1 cellular context compared by ENCODE assay signal in the genomic region with DNA sequence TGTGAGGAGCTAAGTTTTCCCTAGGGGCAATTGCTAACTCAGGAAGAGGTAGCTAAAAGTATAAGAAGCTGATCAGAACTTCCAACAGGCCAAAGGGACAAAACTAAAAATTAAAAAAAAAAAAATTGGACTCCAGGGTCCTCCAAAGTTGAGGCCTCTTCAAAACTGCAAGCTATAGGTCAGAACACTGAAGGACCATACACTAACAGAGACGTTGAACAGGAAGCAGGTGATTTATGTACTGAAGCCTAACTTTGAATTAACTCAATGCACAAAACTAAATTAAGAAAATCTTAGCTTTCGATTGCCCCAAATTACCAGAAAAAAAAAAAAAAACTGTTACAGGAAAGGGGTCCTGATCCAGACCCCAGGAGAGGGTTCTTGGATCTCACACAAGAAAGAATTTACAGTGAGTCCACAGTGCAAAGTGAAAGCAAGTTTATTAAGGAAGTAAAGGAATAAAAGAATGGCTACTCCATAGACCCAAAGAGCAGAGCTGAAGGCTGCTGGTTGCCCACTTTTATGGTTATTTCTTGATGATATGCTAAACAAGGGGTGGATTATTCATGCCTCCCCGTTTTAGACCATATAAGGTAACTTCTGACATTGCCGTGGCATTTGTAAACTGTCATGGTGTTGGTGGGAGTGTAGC.
TF ChIP-seq lines count a peak whose summit lies in the region.

No MANE protein-coding gene starts in this region.

TF ChIP-seq in IMR-90, 13 proteins besides CTCF, POLR2A, EP300 and RAD21:
- TF ChIP-seq, protein P1, sequence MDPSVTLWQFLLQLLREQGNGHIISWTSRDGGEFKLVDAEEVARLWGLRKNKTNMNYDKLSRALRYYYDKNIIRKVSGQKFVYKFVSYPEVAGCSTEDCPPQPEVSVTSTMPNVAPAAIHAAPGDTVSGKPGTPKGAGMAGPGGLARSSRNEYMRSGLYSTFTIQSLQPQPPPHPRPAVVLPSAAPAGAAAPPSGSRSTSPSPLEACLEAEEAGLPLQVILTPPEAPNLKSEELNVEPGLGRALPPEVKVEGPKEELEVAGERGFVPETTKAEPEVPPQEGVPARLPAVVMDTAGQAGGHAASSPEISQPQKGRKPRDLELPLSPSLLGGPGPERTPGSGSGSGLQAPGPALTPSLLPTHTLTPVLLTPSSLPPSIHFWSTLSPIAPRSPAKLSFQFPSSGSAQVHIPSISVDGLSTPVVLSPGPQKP (IDR thresholded peaks at IDR 0.05; ENCODE audit: borderline replicate concordance, low read depth, low read length), result no peak
- TF ChIP-seq, protein P2, sequence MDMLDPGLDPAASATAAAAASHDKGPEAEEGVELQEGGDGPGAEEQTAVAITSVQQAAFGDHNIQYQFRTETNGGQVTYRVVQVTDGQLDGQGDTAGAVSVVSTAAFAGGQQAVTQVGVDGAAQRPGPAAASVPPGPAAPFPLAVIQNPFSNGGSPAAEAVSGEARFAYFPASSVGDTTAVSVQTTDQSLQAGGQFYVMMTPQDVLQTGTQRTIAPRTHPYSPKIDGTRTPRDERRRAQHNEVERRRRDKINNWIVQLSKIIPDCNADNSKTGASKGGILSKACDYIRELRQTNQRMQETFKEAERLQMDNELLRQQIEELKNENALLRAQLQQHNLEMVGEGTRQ (IDR thresholded peaks at IDR 0.05; ENCODE audit: low read depth, low read length), result no peak
- TF ChIP-seq MAFK (IDR thresholded peaks at IDR 0.05; ENCODE audit: low read depth, low read length), result no peak
TF ChIP-seq in IMR-90: peak in this region for 0.
